In the genomic region with DNA sequence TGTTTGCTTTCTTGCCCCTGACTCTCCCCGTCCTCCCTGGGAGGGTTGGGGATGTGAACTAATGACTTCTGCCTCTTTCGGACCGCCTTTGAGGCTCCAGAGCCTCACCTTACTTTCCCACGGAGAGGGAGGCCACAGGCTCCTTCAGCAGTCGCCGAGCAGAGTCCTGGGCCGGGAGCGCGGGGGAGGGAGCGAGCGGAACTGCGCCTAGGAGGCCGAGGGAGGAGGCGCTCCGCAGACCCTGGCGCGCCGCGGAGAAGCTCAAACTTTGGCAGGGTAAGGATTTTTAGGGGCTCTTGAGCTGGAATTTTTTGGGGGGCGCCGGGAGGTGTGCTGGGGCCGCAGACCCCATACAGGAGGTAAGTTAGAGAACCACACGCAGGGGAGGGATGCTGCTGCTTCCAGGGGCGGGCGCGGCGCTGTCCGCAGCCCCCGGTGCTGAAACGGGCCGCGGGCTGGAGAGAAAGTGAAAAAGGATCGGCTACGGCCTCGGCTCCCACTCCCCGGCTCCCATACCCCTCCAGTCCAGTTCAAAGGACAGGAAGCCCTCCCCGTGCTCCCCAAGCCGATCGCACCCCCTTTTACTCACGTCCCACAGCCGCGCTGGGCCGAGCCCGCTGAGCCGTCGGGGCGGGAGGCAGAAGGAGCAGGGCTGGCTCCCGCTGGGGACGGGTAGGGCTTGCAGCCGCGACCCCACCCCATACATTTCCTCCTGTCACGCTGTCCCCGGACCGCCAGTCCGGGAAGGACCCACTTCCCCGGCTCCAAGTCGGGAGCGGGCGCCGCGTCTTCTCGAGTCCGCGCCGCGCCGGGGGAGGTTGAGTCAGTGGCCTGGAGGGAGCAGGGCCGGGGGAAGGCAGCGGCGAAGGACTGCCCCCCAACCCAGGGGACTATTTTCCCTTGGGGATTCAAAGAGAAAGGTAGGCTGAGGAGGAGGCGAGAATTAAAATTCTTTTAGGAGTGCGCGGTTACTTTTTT, we compare ENCODE assay signal across 9 cellular contexts. TPM values are rescaled to one million over a fixed set of nuclear protein-coding genes. Genes with fewer than 3 reads are reported as not detected.
DNase-seq lines count a peak whose midpoint lies in the region; ATAC-seq, FAIRE-seq and TF ChIP-seq lines count a peak whose summit lies in the region.
"Had no signal": no experiment of that assay in that cellular context is flagged by ENCODE, and none has a peak within 500 bp of the region (broad histone marks: within the 10 kb centered on the region; RNA-seq: fewer than 3 reads in every experiment).

A gene (plus strand): TSS at position 198 of the 978 bp plus-strand sequence. CDS start 23,520 bp downstream, outside the sequence.

- no peak within 1 kb of the TSS for H3K4me3 ChIP-seq in A549
- H3K4me3 ChIP-seq in choroid plexus epithelial cell (ENCODE audit: low read depth, low read length) = peak within 1 kb of the TSS; percentile 14
- H3K4me3 ChIP-seq in mesenchymal stem cell (ENCODE audit: insufficient read depth in 1 of 2, low read depth in 1 of 2, low read length in 2 of 2) = peak within 1 kb of the TSS; percentile 7 to 74

- no peak for TF ChIP-seq EP300 in A549 (IDR thresholded peaks at IDR 0.05)

- intact Hi-C loops in MCF 10A (cut with micrococcal nuclease) = no loop called here

- H3K36me3 Mint-ChIP-seq in MCF 10A (ENCODE audit: insufficient read depth, unreplicated experiment) = no peaks in the 10 kb centered on the region

- peaks cover 25% of the 10 kb centered on the region for H3K27me3 Mint-ChIP-seq in MCF 10A (ENCODE audit: insufficient read depth, unreplicated experiment)

- in situ Hi-C loops in KBM-7 (cut with MboI; ENCODE audit: low pct_unique_long_range_greater_than_20kb, low sequenced_read_pairs) = no loop called here

- H2BK5ac ChIP-seq in mesenchymal stem cell (ENCODE audit: low read depth, low read length, poor library complexity, severe bottlenecking) = no peak within 1 kb of the TSS

- H3K4me2 ChIP-seq in A549 (peak within 1 kb of the TSS; percentile 17; the same call in 1 of the 3 replicates), mesenchymal stem cell (ENCODE audit: low read length, poor library complexity, severe bottlenecking) (peak within 1 kb of the TSS; percentile 67)

- TF ChIP-seq CTCF in A549 (IDR thresholded peaks at IDR 0.05) (no peak), choroid plexus epithelial cell (conservative IDR thresholded peaks at IDR 0.05; ENCODE audit: low read depth, low read length) (no peak), MCF 10A (IDR thresholded peaks at IDR 0.05; ENCODE audit: unreplicated experiment) (no peak)

- no TSS peak for BruUV-seq in MCF 10A (replicated peaks; lab: Mats Ljungman, UMichigan)

- H4K8ac ChIP-seq in mesenchymal stem cell (ENCODE audit: low read length) = no peak within 1 kb of the TSS

- peaks cover 58 to 83% of the 10 kb centered on the region in 2 experiments for H3K27me3 ChIP-seq in mesenchymal stem cell (ENCODE audit: control insufficient read depth in 1 of 2, insufficient read depth in 1 of 2, low read length in 2 of 2)

- no peak within 1 kb of the TSS for H3K18ac ChIP-seq in mesenchymal stem cell (ENCODE audit: low read depth in 1 of 2, low read length in 2 of 2)

- H3K27ac Mint-ChIP-seq in MCF 10A (ENCODE audit: low read depth, unreplicated experiment) = no peak within 1 kb of the TSS

- H3K9me3 Mint-ChIP-seq in MCF 10A (ENCODE audit: unreplicated experiment) = no peaks in the 10 kb centered on the region

- no peak within 1 kb of the TSS for H3K23ac ChIP-seq in mesenchymal stem cell (ENCODE audit: low read length in 2 of 2)

- TF ChIP-seq RAD21 in A549 (conservative IDR thresholded peaks at IDR 0.05 in 1 of 2, IDR thresholded peaks at IDR 0.05 in 1 of 2) = no peak

- H2AK5ac ChIP-seq in mesenchymal stem cell (ENCODE audit: low read length, severe bottlenecking) = no peak within 1 kb of the TSS

- WGBS in A549 (ENCODE audit: missing lambda C conversion rate) = 62% methylated on average over 65 of the region's 73 CpGs
- 3% methylated on average over 56 of the region's 73 CpGs for WGBS in mesenchymal stem cell

- no peaks in the 10 kb centered on the region for H3K36me3 ChIP-seq in mesenchymal stem cell (ENCODE audit: control insufficient read depth in 1 of 2, insufficient read depth in 2 of 2, low read depth in 1 of 2, low read length in 2 of 2)

- H3K4me1 ChIP-seq in A549 (no peaks in the 10 kb centered on the region), mesenchymal stem cell (ENCODE audit: control insufficient read depth, insufficient read depth, low read depth, low read length) (peaks cover 17% of the 10 kb centered on the region)

- H3K14ac ChIP-seq in mesenchymal stem cell (ENCODE audit: low read length in 2 of 2) = no peak within 1 kb of the TSS

- H2BK120ac ChIP-seq in mesenchymal stem cell (ENCODE audit: low read depth, low read length) = no peak within 1 kb of the TSS

- H3K4me3 Mint-ChIP-seq in MCF 10A (ENCODE audit: unreplicated experiment) = no peak within 1 kb of the TSS

- FAIRE-seq in A549 (lab: Jason Lieb, UNC) = no peak

- no peak within 1 kb of the TSS for H2BK15ac ChIP-seq in mesenchymal stem cell (ENCODE audit: low read depth, poor library complexity, severe bottlenecking)

- DNase-seq in A549 (ENCODE audit: low read depth in 1 of 2, low spot score in 1 of 2) = no peak
- peak; percentile 4 for DNase-seq in KBM-7
- DNase-seq in choroid plexus epithelial cell (ENCODE audit: low read depth) = peak; percentile 26
- peak; percentile 36 for DNase-seq in mesenchymal stem cell
- DNase-seq in HuH-7.5 (ENCODE audit: low spot score) = no peak
- DNase-seq in NCI-H524 treated with DMSO at 0.1 percent for 48 hours (lab: John Stamatoyannopoulos, UW) = no peak
- DNase-seq in MCF 10A (ENCODE audit: unreplicated experiment) = no peak
- DNase-seq: Karpas-422 had no signal

- H3K4me1 Mint-ChIP-seq in MCF 10A (ENCODE audit: insufficient read depth, unreplicated experiment) = no peaks in the 10 kb centered on the region

- no peak within 1 kb of the TSS for H3K4ac ChIP-seq in mesenchymal stem cell (ENCODE audit: low read depth in 1 of 2, low read length in 2 of 2)

- no peak within 1 kb of the TSS for H4K91ac ChIP-seq in mesenchymal stem cell (ENCODE audit: low read length)

- ATAC-seq in A549 (peak in 1 of 2 experiments; percentile 22; a peak in 2 of 6 replicates), GM21528 (IDR thresholded peaks at IDR 0.05; ENCODE audit: low FRiP score, unreplicated experiment) (no peak)

- no peak within 1 kb of the TSS for H2AFZ ChIP-seq in mesenchymal stem cell (ENCODE audit: low read depth, low read length)

- H3K79me1 ChIP-seq in mesenchymal stem cell (replicated peaks; ENCODE audit: low read length, poor library complexity, severe bottlenecking) = no peaks in the 10 kb centered on the region

- CTCF ChIA-PET in A549 (lab: Yijun Ruan, JAX) = no interaction called here
- CTCF ChIA-PET in MCF 10A (lab: Yijun Ruan, JAX) = no interaction called here

- no peak within 1 kb of the TSS for H2BK12ac ChIP-seq in mesenchymal stem cell (ENCODE audit: low read length in 2 of 2)

- no peak within 1 kb of the TSS for H3K27ac ChIP-seq in A549
- H3K27ac ChIP-seq in mesenchymal stem cell (ENCODE audit: low read length, poor library complexity, severe bottlenecking) = no peak within 1 kb of the TSS

- POLR2A ChIA-PET in A549 (lab: Yijun Ruan, JAX) = no interaction called here
- POLR2A ChIA-PET in MCF 10A (lab: Yijun Ruan, JAX) = no interaction called here

- H3K9me3 ChIP-seq in A549 (peaks cover 2% of the 10 kb centered on the region; the same call in 1 of the 3 replicates), mesenchymal stem cell (ENCODE audit: control insufficient read depth, low read length) (no peaks in the 10 kb centered on the region)

- H3K9ac ChIP-seq in mesenchymal stem cell (ENCODE audit: low read length) = peak within 1 kb of the TSS; percentile 51

- TF ChIP-seq POLR2A in A549 (IDR thresholded peaks at IDR 0.05; ENCODE audit: low read length) = no peak

TF ChIP-seq in A549, 52 proteins besides CTCF, POLR2A, EP300 and RAD21 (continues in another document):
- TF ChIP-seq, protein P1, sequence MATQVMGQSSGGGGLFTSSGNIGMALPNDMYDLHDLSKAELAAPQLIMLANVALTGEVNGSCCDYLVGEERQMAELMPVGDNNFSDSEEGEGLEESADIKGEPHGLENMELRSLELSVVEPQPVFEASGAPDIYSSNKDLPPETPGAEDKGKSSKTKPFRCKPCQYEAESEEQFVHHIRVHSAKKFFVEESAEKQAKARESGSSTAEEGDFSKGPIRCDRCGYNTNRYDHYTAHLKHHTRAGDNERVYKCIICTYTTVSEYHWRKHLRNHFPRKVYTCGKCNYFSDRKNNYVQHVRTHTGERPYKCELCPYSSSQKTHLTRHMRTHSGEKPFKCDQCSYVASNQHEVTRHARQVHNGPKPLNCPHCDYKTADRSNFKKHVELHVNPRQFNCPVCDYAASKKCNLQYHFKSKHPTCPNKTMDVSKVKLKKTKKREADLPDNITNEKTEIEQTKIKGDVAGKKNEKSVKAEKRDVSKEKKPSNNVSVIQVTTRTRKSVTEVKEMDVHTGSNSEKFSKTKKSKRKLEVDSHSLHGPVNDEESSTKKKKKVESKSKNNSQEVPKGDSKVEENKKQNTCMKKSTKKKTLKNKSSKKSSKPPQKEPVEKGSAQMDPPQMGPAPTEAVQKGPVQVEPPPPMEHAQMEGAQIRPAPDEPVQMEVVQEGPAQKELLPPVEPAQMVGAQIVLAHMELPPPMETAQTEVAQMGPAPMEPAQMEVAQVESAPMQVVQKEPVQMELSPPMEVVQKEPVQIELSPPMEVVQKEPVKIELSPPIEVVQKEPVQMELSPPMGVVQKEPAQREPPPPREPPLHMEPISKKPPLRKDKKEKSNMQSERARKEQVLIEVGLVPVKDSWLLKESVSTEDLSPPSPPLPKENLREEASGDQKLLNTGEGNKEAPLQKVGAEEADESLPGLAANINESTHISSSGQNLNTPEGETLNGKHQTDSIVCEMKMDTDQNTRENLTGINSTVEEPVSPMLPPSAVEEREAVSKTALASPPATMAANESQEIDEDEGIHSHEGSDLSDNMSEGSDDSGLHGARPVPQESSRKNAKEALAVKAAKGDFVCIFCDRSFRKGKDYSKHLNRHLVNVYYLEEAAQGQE (IDR thresholded peaks at IDR 0.05) = peak; percentile 81

RNA-seq across cellular contexts. Expression of the gene that starts here (rescaled TPM):
- not detected in 2 replicates for polyA plus RNA-seq in A549 (2011; rRNA removed)
- polyA plus RNA-seq in A549 (2012; cell fraction: cytosol; rRNA removed) = not detected in 2 replicates
- polyA plus RNA-seq in A549 (2012; cell fraction: nucleus; rRNA removed) = not detected in 2 replicates
- not detected in 3 replicates for polyA plus RNA-seq in A549 (2017; fragmentation: RNase III; extraction: RNeasy Plus Mini Kit Qiagen cat#74134 plus additional on column Dnase treatment)
- not detected in 2 replicates for polyA minus RNA-seq in A549 (2011; rRNA and poly(A)+ RNA removed)
- polyA plus RNA-seq in mesenchymal stem cell (2013, experiment 1 of 2) = 0.01 TPM
- polyA plus RNA-seq in mesenchymal stem cell (2013, experiment 2 of 2) = not detected
- not detected in 2 replicates for total RNA-seq in MCF 10A (2022)

Comparison
In these comparisons a context has a peak if more than half of its experiments do, and no peak if none do; other contexts are left out.
1. DNase-seq: peak in KBM-7 (single experiment), choroid plexus epithelial cell (single experiment) and mesenchymal stem cell (single experiment); none in A549 (0 of 2), HuH-7.5 (single experiment), NCI-H524 treated with DMSO at 0.1 percent for 48 hours (single experiment) and MCF 10A (single experiment).